ENCODE assay signal across 8 cellular contexts in the genomic region with DNA sequence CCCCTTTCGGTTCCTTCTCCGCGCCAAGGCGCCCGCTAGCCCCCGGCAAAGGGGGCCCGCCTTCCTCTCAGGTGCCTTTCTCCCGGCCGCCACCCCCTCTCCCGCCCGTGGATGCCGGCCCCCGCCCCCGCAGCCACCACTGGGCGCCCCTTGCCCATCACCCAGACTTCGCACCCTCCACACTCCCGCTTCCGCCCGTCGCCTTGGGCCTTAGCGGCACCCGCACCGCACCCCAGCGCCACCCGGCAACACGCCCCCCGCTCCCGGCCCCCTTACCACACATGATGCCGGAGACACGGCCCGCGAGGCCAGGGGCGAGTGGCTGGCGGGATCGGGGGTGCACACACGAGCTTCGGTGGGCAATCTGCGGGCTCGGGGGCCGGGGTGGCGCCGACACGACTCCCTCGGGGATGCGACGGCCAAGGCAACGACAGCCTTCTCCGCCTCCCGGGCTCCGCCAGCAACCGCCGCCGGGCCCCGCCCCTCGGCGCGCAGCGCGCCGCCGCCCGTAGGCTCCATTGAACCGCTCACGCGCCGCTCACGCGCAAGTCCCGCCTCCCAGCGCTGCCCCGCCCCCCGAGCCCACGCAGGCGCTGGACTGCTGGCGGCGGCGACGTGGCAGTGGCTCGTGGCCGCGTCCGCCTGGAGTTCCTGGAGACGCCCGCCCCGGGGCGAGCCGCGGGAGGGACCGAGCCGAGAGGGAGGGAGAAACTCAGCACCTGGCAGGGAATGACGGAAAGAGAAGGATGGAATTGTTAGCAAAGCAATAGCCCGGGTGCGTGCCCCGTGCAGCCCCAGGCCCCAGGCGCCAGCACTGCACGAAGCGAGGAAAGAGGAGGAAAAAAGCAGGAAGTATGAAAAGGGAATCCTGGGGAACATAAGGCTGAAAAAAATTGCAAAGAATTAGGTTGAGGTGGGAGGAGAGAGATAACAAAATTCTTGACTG. TPM values are rescaled to one million over a fixed set of nuclear protein-coding genes. Genes with fewer than 3 reads are reported as not detected.
DNase-seq lines count a peak whose midpoint lies in the region; ATAC-seq and TF ChIP-seq lines count a peak whose summit lies in the region.

A gene (minus strand): TSS at position 439 of the 946 bp plus-strand sequence. CDS start 156 bp downstream, at position 283.

- peak within 1 kb of the TSS; percentile 85 for H3K4me2 ChIP-seq in KMS-11

- peaks cover 47% of the 10 kb centered on the region for H3K79me2 ChIP-seq in KMS-11 (ENCODE audit: insufficient read depth, low read depth)

- H3K9ac ChIP-seq in KMS-11 = peak within 1 kb of the TSS; percentile 85

- H3K27me3 ChIP-seq in KMS-11 (ENCODE audit: insufficient read depth, low read depth) = no peaks in the 10 kb centered on the region
- H3K27me3 ChIP-seq in Peyer's patch = no peaks in the 10 kb centered on the region

- H3K27ac ChIP-seq in KMS-11 = peak within 1 kb of the TSS; percentile 35
- H3K27ac ChIP-seq in Peyer's patch = peak within 1 kb of the TSS; percentile 88 to 95 (median 92)

- no peaks in the 10 kb centered on the region for H3K9me3 ChIP-seq in Peyer's patch

- H3K4me3 ChIP-seq in KMS-11 (IDR thresholded peaks at IDR 0.05; ENCODE audit: insufficient read depth, low read depth, low read length) (peak within 1 kb of the TSS; percentile 84), Peyer's patch (peak within 1 kb of the TSS; percentile 79 to 93 (median 85))

- ATAC-seq in GM21737 (IDR thresholded peaks at IDR 0.05; ENCODE audit: unreplicated experiment) (peak; percentile 86), esophagus mucosa (peak; percentile 98)

- no peaks in the 10 kb centered on the region for H3K36me3 ChIP-seq in KMS-11 (ENCODE audit: insufficient read depth)
- H3K36me3 ChIP-seq in Peyer's patch = no peaks in the 10 kb centered on the region

- peak; percentile 99 for DNase-seq in DMS53 (lab: John Stamatoyannopoulos, UW)
- DNase-seq in Peyer's patch = peak; percentile 89 to 98 (median 97)
- DNase-seq in activated T-cell treated with anti-CD3 and anti-CD28 coated beads, Interleukin-2, amount 50 U/mL, for 48 hours = peak; percentile 95 to 97
- DNase-seq in myocyte (ENCODE audit: low read depth) = peak; percentile 95
- peak; percentile 73 to 90 for DNase-seq in stimulated activated CD8-positive, alpha-beta memory T cell treated with anti-CD3 and anti-CD28 coated beads, Interleukin-7, amount 100 ng/mL, for 4 hours (ENCODE audit: low read depth in 2 of 2)

- H3K4me1 ChIP-seq in KMS-11 (ENCODE audit: low read depth, poor library complexity, severe bottlenecking) (peaks cover 51% of the 10 kb centered on the region), Peyer's patch (peaks cover 0 to 34% (median 2%) of the 10 kb centered on the region in 4 donors)

- H2AFZ ChIP-seq in KMS-11 (ENCODE audit: low read depth) = peak within 1 kb of the TSS; percentile 97

- TF ChIP-seq CTCF in KMS-11 (conservative IDR thresholded peaks at IDR 0.05; ENCODE audit: low read depth, low read length) = no peak
- peak in 1 of 6 experiments; percentile 6 for TF ChIP-seq CTCF in Peyer's patch (IDR thresholded peaks at IDR 0.05)

- H4K20me1 ChIP-seq in KMS-11 (ENCODE audit: insufficient read depth) = no peaks in the 10 kb centered on the region

- peak; percentile 85 to 94 for TF ChIP-seq POLR2A in Peyer's patch (IDR thresholded peaks at IDR 0.05)

RNA-seq across cellular contexts. Expression of the gene that starts here (rescaled TPM):
- total RNA-seq in Peyer's patch (10 to 100 TPM; 31.8 to 59.1 (median 42.1) TPM), esophagus mucosa (31.6 TPM), myocyte (40.5 and 80.7 TPM in 2 replicates)
- 48.1 TPM for polyA plus RNA-seq in myocyte (2012)

Comparison
In these comparisons a context has a peak if more than half of its experiments do, and no peak if none do; other contexts are left out.
1. Peak in every context shown above with its lines: DNase-seq, ATAC-seq, H3K4me3 ChIP-seq and H3K27ac ChIP-seq.